Comparison of ENCODE assay signal across 8 cellular contexts in genomic region chr9:2014696-2015580, GRCh38. TPM values are rescaled to one million over a fixed set of nuclear protein-coding genes. Genes with fewer than 3 reads are reported as not detected.
A peak's percentile ranks its signal among the peaks of the same experiment; 100 is the strongest.
DNase-seq lines count a peak whose midpoint lies in the region; ATAC-seq, FAIRE-seq and TF ChIP-seq lines count a peak whose summit lies in the region.

Gene SMARCA2 (plus strand): TSS chr9:2015347. CDS start chr9:2029023, 13,676 bp downstream.

- H3K27ac ChIP-seq in mammary epithelial cell (ENCODE audit: insufficient read depth, low read depth, low read length) (peak within 1 kb of the TSS; percentile 68), small intestine (ENCODE audit: low read depth in 1 of 2, low read length in 1 of 2) (peak within 1 kb of the TSS; percentile 88 to 91)

- no peak for FAIRE-seq in small intestine (lab: Jason Lieb, UNC)

- WGBS in mammary epithelial cell (ENCODE audit: low coverage, missing lambda C conversion rate) = 2% methylated on average over 31 of the region's 71 CpGs
- WGBS in small intestine, 3 donors = 0 to 1% (median 0%) methylated on average over 67 to 71 of the region's 71 CpGs

- BruUV-seq in mammary epithelial cell (replicated peaks; lab: Mats Ljungman, UMichigan) = no TSS peak

- no peak for TF ChIP-seq CTCF in AG04449 (IDR thresholded peaks at IDR 0.05; ENCODE audit: insufficient read depth, low read length, missing control alignments)
- TF ChIP-seq CTCF in WI38 (IDR thresholded peaks at IDR 0.05; ENCODE audit: low read depth, low read length) = no peak
- no peak for TF ChIP-seq CTCF in mammary epithelial cell (conservative IDR thresholded peaks at IDR 0.05 in 1 of 2, IDR thresholded peaks at IDR 0.05 in 1 of 2; ENCODE audit: extremely low read depth in 1 of 2, insufficient read depth in 1 of 2, low read depth in 1 of 2, low read length in 2 of 2)

- POLR2A ChIA-PET in AG04449 (lab: Yijun Ruan, JAX) = interaction anchor here (0.8 kb wide), 1 partner anchor 280 kb away, joined by 3 read pairs; no protein-coding TSS in a partner anchor

- H3K27me3 ChIP-seq in mammary epithelial cell (ENCODE audit: insufficient read depth, low read length) (no peaks in the 10 kb centered on the region), small intestine (ENCODE audit: control insufficient read depth in 2 of 2, insufficient read depth in 2 of 2, low read length in 2 of 2) (no peaks in the 10 kb centered on the region)

- H3K9me3 ChIP-seq in mammary epithelial cell (replicated peaks; ENCODE audit: insufficient read depth, low read length) (no peaks in the 10 kb centered on the region), small intestine (ENCODE audit: control insufficient read depth, low read depth) (no peaks in the 10 kb centered on the region)

- peaks cover 22% of the 10 kb centered on the region for H3K79me2 ChIP-seq in mammary epithelial cell (ENCODE audit: insufficient read depth, low read length)

- intact Hi-C loops in mammary epithelial cell (cut with micrococcal nuclease) = loop anchor here (2.0 to 10.0 kb wide), 6 partner anchors 36 to 830 kb away; partner anchors contain the start of gene PUM3

- dilution Hi-C loops in mammary epithelial cell (cut with HindIII; ENCODE audit: low sequenced_read_pairs) = no loop called here

- peak within 1 kb of the TSS; percentile 71 for H3K9ac ChIP-seq in mammary epithelial cell (ENCODE audit: insufficient read depth, low read length)

- peak within 1 kb of the TSS; percentile 93 for H3K4me2 ChIP-seq in mammary epithelial cell (ENCODE audit: insufficient read depth, low read depth, low read length)

- CTCF ChIA-PET in AG04449 (lab: Yijun Ruan, JAX) (no interaction called here), mammary epithelial cell (lab: Charles Lee; ENCODE audit: low non-redundant PET) (interaction anchor here (0.7 kb wide), 2 partner anchors 52 to 1166 kb away, joined by 3 to 4 read pairs; no protein-coding TSS in a partner anchor)

- H3K4me3 ChIP-seq in AG04449 (ENCODE audit: low read depth, low read length) (peak within 1 kb of the TSS; percentile 87), WI38 (ENCODE audit: low read depth, low read length) (peak within 1 kb of the TSS; percentile 86), mammary epithelial cell (replicated peaks in 1 of 3; ENCODE audit: insufficient read depth in 1 of 3, low read depth in 2 of 3, low read length in 3 of 3) (peak within 1 kb of the TSS; percentile 74 to 87 (median 76)), small intestine (ENCODE audit: low read depth in 1 of 2, low read length in 2 of 2) (peak within 1 kb of the TSS; percentile 77 to 89)

- H3K4me1 ChIP-seq in mammary epithelial cell (ENCODE audit: insufficient read depth, low read length) (peaks cover 18% of the 10 kb centered on the region), small intestine (ENCODE audit: control insufficient read depth in 2 of 2, insufficient read depth in 1 of 2, low read depth in 1 of 2, low read length in 1 of 2) (peaks cover 2% of the 10 kb centered on the region in 2 donors)

- ATAC-seq in GM18873 (IDR thresholded peaks at IDR 0.05; ENCODE audit: low FRiP score, unreplicated experiment) (peak; percentile 84), HG03135 (IDR thresholded peaks at IDR 0.05; ENCODE audit: unreplicated experiment) (peak; percentile 80)

- no peaks in the 10 kb centered on the region for H3K36me3 ChIP-seq in mammary epithelial cell (ENCODE audit: insufficient read depth, low read length)
- H3K36me3 ChIP-seq in small intestine (ENCODE audit: control insufficient read depth in 2 of 2, insufficient read depth in 2 of 2, low read length in 2 of 2) = no peaks in the 10 kb centered on the region

- peak within 1 kb of the TSS; percentile 99 for H2AFZ ChIP-seq in mammary epithelial cell (ENCODE audit: low read depth, low read length)

- H4K20me1 ChIP-seq in mammary epithelial cell (ENCODE audit: insufficient read depth, low read length) = no peaks in the 10 kb centered on the region

- in situ Hi-C loops in mammary epithelial cell (cut with MboI; ENCODE audit: low sequenced_read_pairs in 2 of 2) = no loop called here

- DNase-seq in AG04449 (ENCODE audit: low read depth, low spot score) (peak; percentile 79), NCI-H2227 (lab: John Stamatoyannopoulos, UW; ENCODE audit: unreplicated experiment) (peak; percentile 92), mammary epithelial cell (peak; percentile 98), iPS-NIHi7 (ENCODE audit: extremely low spot score) (peak; percentile 90), small intestine (peak; percentile 98)

RNA-seq across cellular contexts. Expression of gene SMARCA2, which starts in this region (rescaled TPM):
- total RNA-seq in mammary epithelial cell = 10 to 100 TPM; 62.7 to 80.2 TPM
- polyA plus RNA-seq in mammary epithelial cell (42.9 TPM), small intestine (10 to 100 TPM; 28.2 to 36.3 (median 28.6) TPM)
- 97.7 TPM for polyA minus RNA-seq in mammary epithelial cell

Comparison
In these comparisons a context has a peak if more than half of its experiments do, and no peak if none do; other contexts are left out.
1. Peak in every context shown above with its lines: DNase-seq, ATAC-seq, H3K4me3 ChIP-seq and H3K27ac ChIP-seq.